In genomic region chr12:67701121-67701520, GRCh38 we compare ENCODE assay signal across 15 cellular contexts.
"Had no signal": no experiment of that assay in that cellular context is flagged by ENCODE, and none has a peak within 500 bp of the region (broad histone marks: within the 10 kb centered on the region; RNA-seq: fewer than 3 reads in every experiment).

No MANE protein-coding gene starts in this region.

- H3K27ac ChIP-seq: lower lobe of right lung, skin epidermis, thyroid gland, VCaP had no signal

- H3K27me3 Mint-ChIP-seq: effector memory CD8-positive, alpha-beta T cell had no signal

- H3K9me3 ChIP-seq: lower lobe of right lung, thyroid gland had no signal

- H3K4me3 ChIP-seq: lower lobe of right lung, skin epidermis, thyroid gland had no signal

- H3K27me3 ChIP-seq: thyroid gland had no signal

- H3K9me3 Mint-ChIP-seq: activated CD8-positive, alpha-beta T cell treated with anti-CD3 and anti-CD28 coated beads for 36 hours; dendritic cell treated with granulocyte-macrophage colony-stimulating factor and Interleukin-4, amounts not matched to agents 40 ng/mL and 50 ng/mL, for 4 days; effector memory CD8-positive, alpha-beta T cell; naive B cell had no signal

- DNase-seq: activated CD4-positive, alpha-beta T cell treated with anti-CD3 and anti-CD28 coated beads for 36 hours; activated CD8-positive, alpha-beta memory T cell treated with anti-CD3 and anti-CD28 coated beads, Interleukin-2, amount 50 U/mL, for 48 hours; activated CD8-positive, alpha-beta T cell treated with anti-CD3 and anti-CD28 coated beads for 36 hours; activated naive CD4-positive, alpha-beta T cell treated with Interleukin-2 at 50 U/mL for 16 hours; effector memory CD8-positive, alpha-beta T cell; hypothalamus; left cardiac atrium; lower lobe of right lung; naive B cell; posterior cingulate gyrus; T1000; thyroid gland had no signal

- H3K27ac Mint-ChIP-seq: activated CD4-positive, alpha-beta T cell treated with anti-CD3 and anti-CD28 coated beads for 36 hours; activated CD8-positive, alpha-beta T cell treated with anti-CD3 and anti-CD28 coated beads for 36 hours; dendritic cell treated with granulocyte-macrophage colony-stimulating factor and Interleukin-4, amounts not matched to agents 40 ng/mL and 50 ng/mL, for 4 days; effector memory CD8-positive, alpha-beta T cell had no signal

- H3K4me3 Mint-ChIP-seq: activated CD4-positive, alpha-beta T cell treated with anti-CD3 and anti-CD28 coated beads for 36 hours; activated CD8-positive, alpha-beta T cell treated with anti-CD3 and anti-CD28 coated beads for 36 hours; dendritic cell treated with granulocyte-macrophage colony-stimulating factor and Interleukin-4, amounts not matched to agents 40 ng/mL and 50 ng/mL, for 4 days; effector memory CD8-positive, alpha-beta T cell had no signal

- H3K36me3 ChIP-seq: lower lobe of right lung, thyroid gland had no signal
